In the genomic region with DNA sequence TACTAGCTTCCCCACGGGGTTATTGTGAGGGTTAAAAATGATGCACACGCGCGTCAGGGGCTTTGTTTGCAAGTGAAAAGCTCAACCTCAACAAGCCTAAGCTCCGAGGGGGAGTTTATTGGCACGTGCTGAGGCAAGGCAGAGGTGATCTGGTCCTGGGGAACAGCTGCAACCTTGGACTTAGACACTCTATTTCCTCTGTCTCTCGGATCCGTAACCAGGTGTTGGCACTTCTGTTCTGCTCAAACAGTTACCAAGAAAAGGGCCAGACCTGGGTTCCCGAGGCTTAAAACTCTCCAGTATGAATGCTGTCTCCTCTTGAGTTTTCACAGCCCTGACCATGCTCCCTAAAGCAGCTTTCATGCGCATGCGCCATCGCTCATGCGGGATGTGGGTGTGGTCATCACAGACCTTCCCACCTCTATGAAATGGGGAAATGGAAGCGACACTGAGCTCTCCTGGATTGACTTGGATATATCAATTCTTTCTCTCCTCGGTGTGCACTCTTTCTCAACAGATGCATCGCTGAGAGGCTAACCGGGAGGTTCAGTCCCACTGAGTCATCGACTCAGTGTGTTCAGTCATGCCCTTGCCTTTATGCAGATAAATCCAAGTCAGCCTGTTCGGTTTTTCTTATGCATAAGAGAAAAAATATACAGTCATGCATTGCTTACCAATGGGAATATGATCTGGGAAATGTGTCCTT, we compare ENCODE assay signal across 1 cellular context.
TF ChIP-seq lines count a peak whose summit lies in the region.

No MANE protein-coding gene starts in this region.

TF ChIP-seq in GM23338, 12 proteins besides CTCF, POLR2A, EP300 and RAD21 (continued from another document):
- TF ChIP-seq REST (IDR thresholded peaks at IDR 0.05; ENCODE audit: unreplicated experiment), result no peak
- no peak for TF ChIP-seq EZH2 (IDR thresholded peaks at IDR 0.05; ENCODE audit: low read depth, unreplicated experiment)
- TF ChIP-seq NANOG (IDR thresholded peaks at IDR 0.05; ENCODE audit: borderline replicate concordance), result no peak
